ENCODE assay signal across 8 cellular contexts in the genomic region with DNA sequence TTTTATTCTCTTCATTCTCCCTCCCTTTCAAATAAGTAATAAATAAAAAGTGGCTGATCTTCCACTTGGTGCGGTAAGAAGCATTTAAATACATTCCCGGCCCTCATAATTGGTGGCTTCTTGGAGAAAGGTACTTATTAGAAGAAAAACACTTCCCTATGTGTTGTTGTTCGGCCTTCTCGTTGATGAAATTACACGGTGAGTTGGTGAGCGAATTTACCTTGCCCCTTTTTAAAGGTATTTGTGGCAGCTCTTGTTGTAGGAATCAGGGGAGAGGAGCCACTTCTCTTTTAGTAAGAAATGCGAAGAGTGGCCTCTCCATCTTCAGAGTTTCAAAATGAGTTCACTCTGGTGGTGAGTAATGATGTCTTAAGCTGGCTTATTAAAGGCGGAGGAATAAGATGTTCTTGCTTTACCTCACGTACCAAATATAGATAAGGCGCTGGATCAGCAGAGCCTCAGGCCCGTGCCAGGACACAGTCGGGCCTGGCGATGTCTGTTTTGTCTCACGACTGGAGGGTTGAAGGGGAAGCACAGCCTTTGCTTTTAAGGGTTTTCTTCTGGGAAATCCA.
A peak's percentile ranks its signal among the peaks of the same experiment; 100 is the strongest.
DNase-seq lines count a peak whose midpoint lies in the region; ATAC-seq and TF ChIP-seq lines count a peak whose summit lies in the region.

No MANE protein-coding gene starts in this region.

- H2BK15ac ChIP-seq in H9 (ENCODE audit: low read depth, low read length), result no peak overlapping the region

- TF ChIP-seq CTCF in H9 (conservative IDR thresholded peaks at IDR 0.05) (no peak), mesothelial cell of epicardium (IDR thresholded peaks at IDR 0.05; ENCODE audit: unreplicated experiment) (no peak)

- peak; percentile 85 for DNase-seq in CD1c-positive myeloid dendritic cell (ENCODE audit: extremely low spot score)
- no peak for DNase-seq in H9
- DNase-seq in activated naive CD8-positive, alpha-beta T cell treated with anti-CD3 and anti-CD28 coated beads for 36 hours, result no peak
- DNase-seq in mesothelial cell of epicardium (ENCODE audit: low spot score in 2 of 2, unreplicated experiment in 2 of 2), result no peak
- DNase-seq in NCI-H2171 (lab: John Stamatoyannopoulos, UW), result no peak
- no peak for DNase-seq in T-helper 17 cell
- no peak for DNase-seq in middle frontal gyrus (ENCODE audit: extremely low spot score, low spot score)

- H3K4ac ChIP-seq in H9 (ENCODE audit: low read depth, low read length), result no peak overlapping the region

- H3K18ac ChIP-seq in H9 (ENCODE audit: insufficient read length, low read depth, low read length), result no peak overlapping the region

- peaks cover 3% of the 10 kb centered on the region for H3K79me1 ChIP-seq in H9 (ENCODE audit: insufficient read depth, low read depth, low read length, poor library complexity, severe bottlenecking)

- no peak overlapping the region for H3K4me3 Mint-ChIP-seq in H9
- H3K4me3 Mint-ChIP-seq in activated naive CD8-positive, alpha-beta T cell treated with anti-CD3 and anti-CD28 coated beads for 36 hours, result peak overlapping the region; percentile 47
- H3K4me3 Mint-ChIP-seq in mesothelial cell of epicardium, result no peak overlapping the region
- no peak overlapping the region for H3K4me3 Mint-ChIP-seq in T-helper 17 cell

- H2BK5ac ChIP-seq in H9 (ENCODE audit: insufficient read length, low read length), result no peak overlapping the region

- H2AK5ac ChIP-seq in H9 (ENCODE audit: insufficient read length, low read length), result no peak overlapping the region

- peaks cover 2% of the 10 kb centered on the region for H4K20me1 ChIP-seq in H9 (ENCODE audit: control insufficient read depth, insufficient read depth, insufficient read length)

- no CpG with 5 or more reads among the region's 14 CpGs for WGBS in H9 (ENCODE audit: extremely low coverage, insufficient read length, low lambda C conversion rate)

- no peak overlapping the region for H3T11ph ChIP-seq in H9 (ENCODE audit: low read length)

- peaks cover 8% of the 10 kb centered on the region; the same call in 1 of the 2 replicates for H3K79me2 ChIP-seq in H9 (ENCODE audit: insufficient read depth, low read length)

- no peak overlapping the region for H4K5ac ChIP-seq in H9 (ENCODE audit: insufficient read length, low read depth, low read length)

- no peaks in the 10 kb centered on the region for H3K9me3 Mint-ChIP-seq in H9
- H3K9me3 Mint-ChIP-seq in activated naive CD8-positive, alpha-beta T cell treated with anti-CD3 and anti-CD28 coated beads for 36 hours, result no peaks in the 10 kb centered on the region
- H3K9me3 Mint-ChIP-seq in mesothelial cell of epicardium, result no peaks in the 10 kb centered on the region

- H3K9me3 ChIP-seq in H9 (ENCODE audit: control insufficient read depth, low read depth, low read length) (no peaks in the 10 kb centered on the region), T-helper 17 cell (ENCODE audit: control insufficient read depth, low read length, poor library complexity, severe bottlenecking) (no peaks in the 10 kb centered on the region)

- H3K14ac ChIP-seq in H9 (ENCODE audit: insufficient read depth, low read length), result no peak overlapping the region

- H3K4me1 ChIP-seq in H9 (ENCODE audit: insufficient read depth, low read length), result 0 out of 2 replicates have a peak, but pooled peaks cover 5% of the 10 kb centered on the region

- H2AFZ ChIP-seq in H9 (ENCODE audit: low read length), result no peak overlapping the region

- H3K36me3 Mint-ChIP-seq in H9 (ENCODE audit: insufficient read depth in 1 of 3, low read depth in 3 of 3), result peaks cover 0 to 14% (median 8%) of the 10 kb centered on the region in 3 experiments; a peak in 5 of 7 replicates
- peaks cover 9% of the 10 kb centered on the region for H3K36me3 Mint-ChIP-seq in activated naive CD8-positive, alpha-beta T cell treated with anti-CD3 and anti-CD28 coated beads for 36 hours
- peaks cover 2% of the 10 kb centered on the region for H3K36me3 Mint-ChIP-seq in mesothelial cell of epicardium
- H3K36me3 Mint-ChIP-seq in T-helper 17 cell (ENCODE audit: low read depth), result no peaks in the 10 kb centered on the region

- no peak overlapping the region for H3K56ac ChIP-seq in H9 (ENCODE audit: insufficient read length, low read depth, low read length)

- no peak overlapping the region for H3K9ac ChIP-seq in H9 (ENCODE audit: extremely low read depth, insufficient read length, low read length)

- no peak overlapping the region for H2BK120ac ChIP-seq in H9 (ENCODE audit: low read depth, low read length, poor library complexity, severe bottlenecking)

- no peaks in the 10 kb centered on the region for H3K27me3 ChIP-seq in H9 (ENCODE audit: insufficient read depth, low read length)

- H4K91ac ChIP-seq in H9 (ENCODE audit: insufficient read length, low read depth, low read length), result no peak overlapping the region

- H3K27me3 Mint-ChIP-seq in H9 (ENCODE audit: low read depth), result no peaks in the 10 kb centered on the region
- no peaks in the 10 kb centered on the region for H3K27me3 Mint-ChIP-seq in activated naive CD8-positive, alpha-beta T cell treated with anti-CD3 and anti-CD28 coated beads for 36 hours
- no peaks in the 10 kb centered on the region for H3K27me3 Mint-ChIP-seq in mesothelial cell of epicardium (ENCODE audit: low read depth)
- H3K27me3 Mint-ChIP-seq in T-helper 17 cell, result no peaks in the 10 kb centered on the region

- no peak overlapping the region for H2BK12ac ChIP-seq in H9 (ENCODE audit: insufficient read length, low read depth, low read length)

- peak overlapping the region in 2 of 3 experiments; percentile 38 to 91; a peak in 3 of 7 replicates for H3K27ac Mint-ChIP-seq in H9
- peak overlapping the region; percentile 89 for H3K27ac Mint-ChIP-seq in activated naive CD8-positive, alpha-beta T cell treated with anti-CD3 and anti-CD28 coated beads for 36 hours
- peak overlapping the region; percentile 91 for H3K27ac Mint-ChIP-seq in mesothelial cell of epicardium
- H3K27ac Mint-ChIP-seq in T-helper 17 cell, result no peak overlapping the region

- ATAC-seq in T-helper 17 cell (no peak), HG02981 (IDR thresholded peaks at IDR 0.05; ENCODE audit: unreplicated experiment) (no peak)

- H3K23me2 ChIP-seq in H9 (ENCODE audit: insufficient read length, low read depth, low read length, poor library complexity, severe bottlenecking), result no peaks in the 10 kb centered on the region

- no peak overlapping the region for H2BK20ac ChIP-seq in H9 (ENCODE audit: low read depth, low read length, poor library complexity, severe bottlenecking)

- H3K4me1 Mint-ChIP-seq in H9, result peaks cover 24 to 28% of the 10 kb centered on the region in 2 experiments
- peaks cover 37% of the 10 kb centered on the region for H3K4me1 Mint-ChIP-seq in activated naive CD8-positive, alpha-beta T cell treated with anti-CD3 and anti-CD28 coated beads for 36 hours
- H3K4me1 Mint-ChIP-seq in mesothelial cell of epicardium, result peaks cover 24% of the 10 kb centered on the region
- peaks cover 17% of the 10 kb centered on the region for H3K4me1 Mint-ChIP-seq in T-helper 17 cell

- H3K4me2 ChIP-seq in H9 (ENCODE audit: insufficient read depth, insufficient read length, low read length), result no peak overlapping the region

- H3K27ac ChIP-seq in H9 (ENCODE audit: insufficient read length, low read depth, low read length), result no peak overlapping the region

- no peak overlapping the region for H3K23ac ChIP-seq in H9 (ENCODE audit: insufficient read length, low read depth, low read length)

- no peak overlapping the region for H4K8ac ChIP-seq in H9 (replicated peaks; ENCODE audit: insufficient read length, low read depth, low read length)
